In the genomic region with DNA sequence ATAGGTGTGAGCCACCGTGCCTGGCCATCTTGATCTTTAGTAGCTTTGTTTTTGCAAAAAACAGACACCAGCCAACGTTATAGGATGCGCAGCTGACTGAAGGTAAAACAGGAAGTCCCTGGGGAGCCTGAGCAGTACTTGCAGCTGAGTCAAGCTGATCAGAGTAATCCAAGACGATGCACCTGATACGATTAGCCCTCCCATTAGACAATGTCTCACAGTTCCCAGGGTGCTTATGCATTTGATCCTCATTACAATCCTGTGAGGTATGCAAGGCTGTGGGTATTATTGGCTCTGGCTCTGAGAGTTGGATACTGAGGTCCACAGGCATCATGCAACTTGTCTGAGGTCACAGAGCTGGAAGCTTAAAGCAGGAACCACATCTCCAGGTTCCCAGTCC, we compare ENCODE assay signal across 11 cellular contexts. TPM values are rescaled to one million over a fixed set of nuclear protein-coding genes. Genes with fewer than 3 reads are reported as not detected.
DNase-seq lines count a peak whose midpoint lies in the region; ATAC-seq and TF ChIP-seq lines count a peak whose summit lies in the region.
"Had no signal": no experiment of that assay in that cellular context is flagged by ENCODE, and none has a peak within 500 bp of the region (broad histone marks: within the 10 kb centered on the region; RNA-seq: fewer than 3 reads in every experiment).

No MANE protein-coding gene starts in this region.

- peaks cover 11% of the 10 kb centered on the region for H3F3A ChIP-seq in neural progenitor cell (ENCODE audit: low read depth)

- H3K36me3 ChIP-seq in RWPE2 (ENCODE audit: low read depth), result peaks cover 15% of the 10 kb centered on the region
- no peaks in the 10 kb centered on the region for H3K36me3 ChIP-seq in neural progenitor cell

- ATAC-seq in RWPE2 (ENCODE audit: low read depth), result peak; percentile 56; the same call in 2 of the 3 replicates
- no peak for ATAC-seq in stimulated activated effector memory CD8-positive, alpha-beta T cell treated with anti-CD3 and anti-CD28 coated beads, Interleukin-12 subunit alpha, Interleukin-12 subunit beta, amount 100 ng/mL, for 72 hours

- H3K4me3 ChIP-seq in RWPE2 (ENCODE audit: severe bottlenecking), result no peak overlapping the region
- H3K4me3 ChIP-seq in neural progenitor cell, result no peak overlapping the region

- CTCF ChIA-PET in activated naive CD4-positive, alpha-beta T cell treated with anti-CD3 and anti-CD28 coated beads for 36 hours (lab: Charles Lee), result interaction anchor here (0.8 to 2.7 kb wide), 6 partner anchors 23 to 97 kb away, joined by 3 to 16 read pairs (median 8); no protein-coding TSS in a partner anchor

- no peak overlapping the region for H3K27ac ChIP-seq in RWPE2 (ENCODE audit: poor library complexity, severe bottlenecking)
- peak overlapping the region; percentile 12 for H3K27ac ChIP-seq in neural progenitor cell

- H3K27me3 Mint-ChIP-seq in activated naive CD4-positive, alpha-beta T cell treated with anti-CD3 and anti-CD28 coated beads for 36 hours (ENCODE audit: low read depth), result no peaks in the 10 kb centered on the region
- H3K27me3 Mint-ChIP-seq in neural progenitor cell (ENCODE audit: insufficient read depth, low read depth), result peaks cover 16% of the 10 kb centered on the region
- H3K27me3 Mint-ChIP-seq: type B pancreatic cell had no signal

- H3K4me1 Mint-ChIP-seq in activated naive CD4-positive, alpha-beta T cell treated with anti-CD3 and anti-CD28 coated beads for 36 hours (ENCODE audit: low read depth), result peaks cover 5% of the 10 kb centered on the region
- H3K4me1 Mint-ChIP-seq in neural progenitor cell, result peaks cover 7% of the 10 kb centered on the region
- no peaks in the 10 kb centered on the region for H3K4me1 Mint-ChIP-seq in stimulated activated effector memory CD8-positive, alpha-beta T cell treated with anti-CD3 and anti-CD28 coated beads, Interleukin-12 subunit alpha, Interleukin-12 subunit beta, amount 100 ng/mL, for 72 hours

- peak overlapping the region; percentile 35 for H3K4me2 ChIP-seq in neural progenitor cell

- H3K4me1 ChIP-seq in RWPE2 (ENCODE audit: insufficient read depth, poor library complexity, severe bottlenecking) (no peaks in the 10 kb centered on the region), neural progenitor cell (no peaks in the 10 kb centered on the region)

- no peak overlapping the region for H3K9ac ChIP-seq in neural progenitor cell

- H3K27me3 ChIP-seq in RWPE2 (ENCODE audit: insufficient read depth, poor library complexity, severe bottlenecking), result no peaks in the 10 kb centered on the region
- no peaks in the 10 kb centered on the region for H3K27me3 ChIP-seq in neural progenitor cell

- peak; percentile 27 for DNase-seq in activated naive CD4-positive, alpha-beta T cell treated with anti-CD3 and anti-CD28 coated beads for 36 hours
- DNase-seq in activated naive CD4-positive, alpha-beta T cell treated with anti-CD3 and anti-CD28 coated beads, Interleukin-2, amount 50 U/mL, for 16 hours, result no peak
- DNase-seq in NCI-H187 treated with DMSO at 0.1 percent for 48 hours (lab: John Stamatoyannopoulos, UW) (peak; percentile 57), RWPE2 (ENCODE audit: low spot score) (no peak), neural progenitor cell (ENCODE audit: low spot score) (peak; percentile 70), GM19238 (ENCODE audit: insufficient read length, low spot score) (no peak)
- no peak for DNase-seq in activated CD4-positive, CD25-positive, alpha-beta regulatory T cell treated with anti-CD3 and anti-CD28 coated beads, Interleukin-2, amount 50 U/mL, for 72 hours
- no peak for DNase-seq in stimulated activated effector memory CD8-positive, alpha-beta T cell treated with anti-CD3 and anti-CD28 coated beads, Interleukin-12 subunit alpha, Interleukin-12 subunit beta, amount 100 ng/mL, for 72 hours (ENCODE audit: low spot score in 2 of 2)
- DNase-seq: activated B cell treated with CpG ODN at 0.5 μM for 24 hours, KG1 had no signal

- H4K20me1 ChIP-seq in neural progenitor cell (ENCODE audit: low read depth), result no peaks in the 10 kb centered on the region

- H3K36me3 Mint-ChIP-seq in activated naive CD4-positive, alpha-beta T cell treated with anti-CD3 and anti-CD28 coated beads for 36 hours (ENCODE audit: low read depth), result no peaks in the 10 kb centered on the region
- no peaks in the 10 kb centered on the region for H3K36me3 Mint-ChIP-seq in neural progenitor cell
- no peaks in the 10 kb centered on the region for H3K36me3 Mint-ChIP-seq in stimulated activated effector memory CD8-positive, alpha-beta T cell treated with anti-CD3 and anti-CD28 coated beads, Interleukin-12 subunit alpha, Interleukin-12 subunit beta, amount 100 ng/mL, for 72 hours

- H2AFZ ChIP-seq in neural progenitor cell (replicated peaks), result no peak overlapping the region

- no peak overlapping the region for H3K4me3 Mint-ChIP-seq in activated naive CD4-positive, alpha-beta T cell treated with anti-CD3 and anti-CD28 coated beads for 36 hours
- no peak overlapping the region for H3K4me3 Mint-ChIP-seq in neural progenitor cell
- no peak overlapping the region for H3K4me3 Mint-ChIP-seq in stimulated activated effector memory CD8-positive, alpha-beta T cell treated with anti-CD3 and anti-CD28 coated beads, Interleukin-12 subunit alpha, Interleukin-12 subunit beta, amount 100 ng/mL, for 72 hours
- H3K4me3 Mint-ChIP-seq: activated B cell treated with CpG ODN at 0.5 μM for 24 hours, type B pancreatic cell had no signal

- H3K79me2 ChIP-seq in neural progenitor cell (ENCODE audit: low read depth), result no peaks in the 10 kb centered on the region

- TF ChIP-seq CTCF in RWPE2 (IDR thresholded peaks at IDR 0.05; ENCODE audit: poor library complexity, severe bottlenecking) (no peak), neural progenitor cell (IDR thresholded peaks at IDR 0.05) (no peak)

- H3K27ac Mint-ChIP-seq in activated naive CD4-positive, alpha-beta T cell treated with anti-CD3 and anti-CD28 coated beads for 36 hours, result no peak overlapping the region
- peak overlapping the region; percentile 42 for H3K27ac Mint-ChIP-seq in neural progenitor cell
- no peak overlapping the region for H3K27ac Mint-ChIP-seq in stimulated activated effector memory CD8-positive, alpha-beta T cell treated with anti-CD3 and anti-CD28 coated beads, Interleukin-12 subunit alpha, Interleukin-12 subunit beta, amount 100 ng/mL, for 72 hours
- H3K27ac Mint-ChIP-seq: activated B cell treated with CpG ODN at 0.5 μM for 24 hours, type B pancreatic cell had no signal

- H3K9me3 Mint-ChIP-seq in activated naive CD4-positive, alpha-beta T cell treated with anti-CD3 and anti-CD28 coated beads for 36 hours, result no peaks in the 10 kb centered on the region
- no peaks in the 10 kb centered on the region for H3K9me3 Mint-ChIP-seq in neural progenitor cell
- H3K9me3 Mint-ChIP-seq in stimulated activated effector memory CD8-positive, alpha-beta T cell treated with anti-CD3 and anti-CD28 coated beads, Interleukin-12 subunit alpha, Interleukin-12 subunit beta, amount 100 ng/mL, for 72 hours, result no peaks in the 10 kb centered on the region
- H3K9me3 Mint-ChIP-seq: activated B cell treated with CpG ODN at 0.5 μM for 24 hours, type B pancreatic cell had no signal

- H3K9me3 ChIP-seq in RWPE2 (ENCODE audit: severe bottlenecking) (no peaks in the 10 kb centered on the region), neural progenitor cell (ENCODE audit: low read depth) (no peaks in the 10 kb centered on the region)

- intact Hi-C loops in activated naive CD4-positive, alpha-beta T cell treated with anti-CD3 and anti-CD28 coated beads for 36 hours (cut with micrococcal nuclease), result no loop called here

RNA-seq across cellular contexts. Expression of a gene that starts 8.1 kb away (rescaled TPM):
- total RNA-seq in activated naive CD4-positive, alpha-beta T cell treated with anti-CD3 and anti-CD28 coated beads for 36 hours, result 1 to 10 TPM; 7.5 to 7.9 TPM
- total RNA-seq in neural progenitor cell (ENCODE audit: low replicate concordance), result 69.3 and 100 TPM in 2 replicates

RNA-seq across cellular contexts. Expression of a gene that starts 49.3 kb away (rescaled TPM):
- 100 to 1,000 TPM; 813 to 821 TPM for total RNA-seq in activated naive CD4-positive, alpha-beta T cell treated with anti-CD3 and anti-CD28 coated beads for 36 hours
- total RNA-seq in neural progenitor cell (ENCODE audit: low replicate concordance), result 774 and 833 TPM in 2 replicates

RNA-seq across cellular contexts. Expression of a gene that starts 52.1 kb away (rescaled TPM):
- total RNA-seq in activated naive CD4-positive, alpha-beta T cell treated with anti-CD3 and anti-CD28 coated beads for 36 hours, result under 1 TPM; 0.24 to 0.40 TPM
- 168 and 184 TPM in 2 replicates for total RNA-seq in neural progenitor cell (ENCODE audit: low replicate concordance)

Comparison
In these comparisons a context has a peak if more than half of its experiments do, and no peak if none do; other contexts are left out.
1. DNase-seq: peak in activated naive CD4-positive, alpha-beta T cell treated with anti-CD3 and anti-CD28 coated beads for 36 hours (single experiment), NCI-H187 treated with DMSO at 0.1 percent for 48 hours (single experiment) and neural progenitor cell (single experiment); none in activated naive CD4-positive, alpha-beta T cell treated with anti-CD3 and anti-CD28 coated beads, Interleukin-2, amount 50 U/mL, for 16 hours (single experiment), RWPE2 (single experiment), GM19238 (single experiment), activated CD4-positive, CD25-positive, alpha-beta regulatory T cell treated with anti-CD3 and anti-CD28 coated beads, Interleukin-2, amount 50 U/mL, for 72 hours (single experiment) and stimulated activated effector memory CD8-positive, alpha-beta T cell treated with anti-CD3 and anti-CD28 coated beads, Interleukin-12 subunit alpha, Interleukin-12 subunit beta, amount 100 ng/mL, for 72 hours (0 of 2).
2. RNA of a gene that starts 52.1 kb away (total RNA-seq): 168 to 184 TPM in neural progenitor cell; 0.24 to 0.40 TPM in activated naive CD4-positive, alpha-beta T cell treated with anti-CD3 and anti-CD28 coated beads for 36 hours; every median in the first group is over 100 times any median in the second.